In the genomic region with DNA sequence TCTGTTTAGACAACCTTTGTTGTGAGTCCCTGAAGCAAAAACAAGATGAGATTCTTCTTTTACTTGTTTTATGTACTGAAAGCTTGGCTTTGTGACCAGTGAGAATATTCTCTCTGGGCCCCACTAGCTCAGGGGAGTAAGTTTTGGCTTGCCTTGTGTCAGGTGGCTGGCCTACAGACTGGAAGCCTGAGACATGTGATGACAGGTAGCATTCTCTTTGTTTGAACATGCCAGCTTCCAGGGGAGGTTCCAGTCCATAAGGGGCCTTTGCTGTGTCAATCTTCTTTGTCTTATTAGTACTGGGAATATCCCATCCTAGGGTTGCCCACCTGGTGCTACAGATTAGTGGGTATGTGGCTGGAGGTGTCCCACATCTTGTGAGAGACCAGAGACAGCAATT, we compare ENCODE assay signal across 15 cellular contexts.
A peak's percentile ranks its signal among the peaks of the same experiment; 100 is the strongest.
DNase-seq lines count a peak whose midpoint lies in the region; ATAC-seq and TF ChIP-seq lines count a peak whose summit lies in the region.
"Had no signal": no experiment of that assay in that cellular context is flagged by ENCODE, and none has a peak within 500 bp of the region (broad histone marks: within the 10 kb centered on the region; RNA-seq: fewer than 3 reads in every experiment).

No MANE protein-coding gene starts in this region.

- H3K9me3 Mint-ChIP-seq in HFFc6 (no peaks in the 10 kb centered on the region), Caco-2 (ENCODE audit: unreplicated experiment) (no peaks in the 10 kb centered on the region)

- ATAC-seq in foreskin keratinocyte: peak; percentile 62
- ATAC-seq: GM23338 had no signal

- POLR2A ChIA-PET in Caco-2 (lab: Charles Lee): no interaction called here

- H3K27me3 Mint-ChIP-seq in HFFc6 (ENCODE audit: insufficient read depth) (peaks cover 4% of the 10 kb centered on the region; the same call in 1 of the 2 replicates), Caco-2 (ENCODE audit: insufficient read depth, unreplicated experiment) (no peaks in the 10 kb centered on the region)

- peak overlapping the region; percentile 47 for H3K27ac Mint-ChIP-seq in HFFc6
- H3K27ac Mint-ChIP-seq in Caco-2 (ENCODE audit: unreplicated experiment): no peak overlapping the region
- H3K27ac Mint-ChIP-seq: CD4-positive, CD25-positive, alpha-beta regulatory T cell; GM23338 had no signal

- no TSS peak for BruUV-seq in Caco-2 (replicated peaks; lab: Mats Ljungman, UMichigan)

- no peaks in the 10 kb centered on the region for H3K79me2 ChIP-seq in osteoblast (ENCODE audit: insufficient read depth, low read length)

- intact Hi-C loops in thyroid gland (cut with DNase I) (no loop called here), Caco-2 (cut with micrococcal nuclease; ENCODE audit: unreplicated experiment) (no loop called here)

- no peak overlapping the region for H3K4me3 Mint-ChIP-seq in HFFc6
- H3K4me3 Mint-ChIP-seq in Caco-2 (ENCODE audit: unreplicated experiment): no peak overlapping the region
- H3K4me3 Mint-ChIP-seq: CD4-positive, CD25-positive, alpha-beta regulatory T cell; GM23338 had no signal

- no peak for TF ChIP-seq CTCF in HFFc6 (IDR thresholded peaks at IDR 0.05)
- TF ChIP-seq CTCF in foreskin keratinocyte (conservative IDR thresholded peaks at IDR 0.05): no peak
- TF ChIP-seq CTCF in osteoblast (IDR thresholded peaks at IDR 0.05; ENCODE audit: extremely low read depth, low read depth, low read length): no peak
- no peak for TF ChIP-seq CTCF in thyroid gland (IDR thresholded peaks at IDR 0.05)
- TF ChIP-seq CTCF in Caco-2 (IDR thresholded peaks at IDR 0.05; ENCODE audit: insufficient read depth in 1 of 2, low read depth in 1 of 2, low read length in 1 of 2, severe bottlenecking in 1 of 2, unreplicated experiment in 1 of 2): no peak

- H3K36me3 Mint-ChIP-seq in HFFc6 (ENCODE audit: low read depth) (no peaks in the 10 kb centered on the region), Caco-2 (ENCODE audit: insufficient read depth, unreplicated experiment) (no peaks in the 10 kb centered on the region)

- H3K4me1 ChIP-seq in SJSA1 (replicated peaks) (peaks cover 43% of the 10 kb centered on the region), foreskin keratinocyte (peaks cover 3% of the 10 kb centered on the region), osteoblast (ENCODE audit: insufficient read depth, low read length) (peaks cover 20% of the 10 kb centered on the region), thyroid gland (no peaks in the 10 kb centered on the region), Caco-2 (no peaks in the 10 kb centered on the region)
- H3K4me1 ChIP-seq: BLaER1 treated with 17β-estradiol and CSF1 and Interleukin-3, amounts not matched to agents 10 nM and 100 nM had no signal

- no peaks in the 10 kb centered on the region for H4K20me1 ChIP-seq in osteoblast (ENCODE audit: insufficient read depth, low read length)
- H4K20me1 ChIP-seq: BLaER1 treated with 17β-estradiol and CSF1 and Interleukin-3, amounts not matched to agents 10 nM and 100 nM had no signal

- H3K4me2 ChIP-seq in osteoblast (ENCODE audit: insufficient read depth, low read length): no peak overlapping the region
- H3K4me2 ChIP-seq: BLaER1 treated with 17β-estradiol and CSF1 and Interleukin-3, amounts not matched to agents 10 nM and 100 nM; GM23338 had no signal

- H3K4me1 Mint-ChIP-seq in HFFc6 (ENCODE audit: low read depth): peaks cover 44% of the 10 kb centered on the region
- no peaks in the 10 kb centered on the region for H3K4me1 Mint-ChIP-seq in Caco-2 (ENCODE audit: low read depth, unreplicated experiment)
- H3K4me1 Mint-ChIP-seq: CD4-positive, CD25-positive, alpha-beta regulatory T cell had no signal

- H3K9me3 ChIP-seq in SJSA1 (replicated peaks) (no peaks in the 10 kb centered on the region), osteoblast (ENCODE audit: low read depth, low read length) (no peaks in the 10 kb centered on the region), thyroid gland (no peaks in the 10 kb centered on the region), Caco-2 (no peaks in the 10 kb centered on the region)

- DNase-seq in HFFc6 (no peak), SJSA1 (ENCODE audit: low read depth in 1 of 2, low spot score in 2 of 2) (no peak), foreskin keratinocyte (peak; percentile 29 to 56), osteoblast (ENCODE audit: insufficient read length, low spot score, missing footprints) (no peak), thyroid gland (no peak), DMS 273 treated with DMSO at 0.1 percent for 48 hours (lab: John Stamatoyannopoulos, UW) (no peak), Caco-2 (no peak), EL (no peak)
- DNase-seq: ACHN; Calu3; CD4-positive, CD25-positive, alpha-beta regulatory T cell; DMS79; H7 had no signal

- no peak overlapping the region for H2AFZ ChIP-seq in osteoblast (ENCODE audit: low read length)
- H2AFZ ChIP-seq: GM23338 had no signal

- peak overlapping the region; percentile 85 for H3K27ac ChIP-seq in SJSA1
- H3K27ac ChIP-seq in foreskin keratinocyte: no peak overlapping the region
- H3K27ac ChIP-seq in osteoblast (ENCODE audit: low read depth, low read length): peak overlapping the region; percentile 59
- no peak overlapping the region for H3K27ac ChIP-seq in thyroid gland
- H3K27ac ChIP-seq: BLaER1 treated with 17β-estradiol and CSF1 and Interleukin-3, amounts not matched to agents 10 nM and 100 nM had no signal

- H3K4me3 ChIP-seq in SJSA1 (no peak overlapping the region), osteoblast (ENCODE audit: insufficient read depth, low read length) (no peak overlapping the region), thyroid gland (replicated peaks in 1 of 3) (no peak overlapping the region), Caco-2 (ENCODE audit: low read depth, low read length) (no peak overlapping the region)
- H3K4me3 ChIP-seq: BLaER1 treated with 17β-estradiol and CSF1 and Interleukin-3, amounts not matched to agents 10 nM and 100 nM; GM23338 had no signal

- H3K27me3 ChIP-seq in SJSA1 (replicated peaks) (no peaks in the 10 kb centered on the region), foreskin keratinocyte (no peaks in the 10 kb centered on the region), osteoblast (ENCODE audit: insufficient read depth, low read length) (no peaks in the 10 kb centered on the region), thyroid gland (no peaks in the 10 kb centered on the region), Caco-2 (replicated peaks; ENCODE audit: control insufficient read depth, insufficient read depth, low read length) (no peaks in the 10 kb centered on the region)
- H3K27me3 ChIP-seq: BLaER1 treated with 17β-estradiol and CSF1 and Interleukin-3, amounts not matched to agents 10 nM and 100 nM had no signal

- H3K36me3 ChIP-seq in SJSA1: no peaks in the 10 kb centered on the region
- no peaks in the 10 kb centered on the region for H3K36me3 ChIP-seq in osteoblast (ENCODE audit: insufficient read depth, low read length)
- H3K36me3 ChIP-seq in thyroid gland: no peaks in the 10 kb centered on the region
- no peaks in the 10 kb centered on the region for H3K36me3 ChIP-seq in Caco-2 (ENCODE audit: control insufficient read depth, insufficient read depth, low read length)
- H3K36me3 ChIP-seq: BLaER1 treated with 17β-estradiol and CSF1 and Interleukin-3, amounts not matched to agents 10 nM and 100 nM had no signal

- no peak for TF ChIP-seq POLR2A in thyroid gland (IDR thresholded peaks at IDR 0.05)

- CTCF ChIA-PET in Caco-2 (lab: Charles Lee): no interaction called here

Comparison
In these comparisons a context has a peak if more than half of its experiments do, and no peak if none do; other contexts are left out.
1. DNase-seq: peak in foreskin keratinocyte (2 of 2); none in HFFc6 (single experiment), SJSA1 (0 of 2), osteoblast (single experiment), thyroid gland (0 of 2), DMS 273 treated with DMSO at 0.1 percent for 48 hours (single experiment), Caco-2 (0 of 2) and EL (single experiment).
2. H3K27ac ChIP-seq: peak in SJSA1 (single experiment) and osteoblast (single experiment); none in foreskin keratinocyte (single experiment) and thyroid gland (0 of 3).